In the genomic region with DNA sequence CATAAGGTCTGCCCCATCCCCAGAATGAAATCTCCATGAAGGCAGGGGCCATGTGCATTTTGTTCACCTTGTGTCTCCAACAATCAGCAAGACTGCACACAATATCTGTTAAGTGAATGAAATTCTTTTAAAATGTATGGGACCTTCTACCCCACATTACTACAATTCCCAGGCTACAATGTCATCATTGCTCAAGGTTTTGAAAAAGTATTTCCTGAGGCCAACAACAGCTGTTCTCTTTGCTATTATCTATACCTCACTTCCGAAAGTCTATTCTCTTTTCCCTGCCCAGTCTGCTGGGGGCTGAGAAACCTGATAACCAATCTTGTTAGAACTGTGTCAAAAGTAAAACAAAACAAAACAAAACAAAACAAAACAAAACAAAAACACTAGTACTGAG, we compare ENCODE assay signal across 21 cellular contexts. TPM values are rescaled to one million over a fixed set of nuclear protein-coding genes. Genes with fewer than 3 reads are reported as not detected.
DNase-seq lines count a peak whose midpoint lies in the region; ATAC-seq and TF ChIP-seq lines count a peak whose summit lies in the region.
"Had no signal": no experiment of that assay in that cellular context is flagged by ENCODE, and none has a peak within 500 bp of the region (broad histone marks: within the 10 kb centered on the region; RNA-seq: fewer than 3 reads in every experiment).

No MANE protein-coding gene starts in this region.

- H3K9me3 ChIP-seq in colonic mucosa: no peaks in the 10 kb centered on the region

- TF ChIP-seq CTCF in AG10803 (conservative IDR thresholded peaks at IDR 0.05; ENCODE audit: low read length) (no peak), choroid plexus epithelial cell (conservative IDR thresholded peaks at IDR 0.05; ENCODE audit: low read depth, low read length) (no peak), progenitor cell of endocrine pancreas (IDR thresholded peaks at IDR 0.05; ENCODE audit: unreplicated experiment) (no peak), colonic mucosa (IDR thresholded peaks at IDR 0.05) (no peak)

- DNase-seq in AG10803 (ENCODE audit: low read depth) (peak; percentile 16), LHCN-M2 (ENCODE audit: low read depth) (peak; percentile 36), choroid plexus epithelial cell (ENCODE audit: low read depth) (peak; percentile 70), progenitor cell of endocrine pancreas (ENCODE audit: low spot score, unreplicated experiment) (no peak), colonic mucosa (no peak), NCI-H774 (lab: John Stamatoyannopoulos, UW) (no peak), SK-N-DZ (ENCODE audit: low spot score) (no peak)
- DNase-seq: C1 segment of cervical spinal cord; CD4-positive, alpha-beta memory T cell; COR-L47; NCI-H1092 treated with DMSO at 0.1 percent for 48 hours; NCI-H1436 treated with DMSO at 0.1 percent for 48 hours; NCI-H1930; NCI-H2107; NCI-H524; NCI-H748 treated with DMSO at 0.1 percent for 48 hours; NK-92 treated with Interleukin-12 subunit alpha and Interleukin-12 subunit beta, amount 100 ng/mL, for 24 hours; PC-3 had no signal

- peaks cover 6% of the 10 kb centered on the region for H3K9me3 Mint-ChIP-seq in progenitor cell of endocrine pancreas (ENCODE audit: low read depth)

- ATAC-seq in GM21381 (IDR thresholded peaks at IDR 0.05; ENCODE audit: unreplicated experiment): no peak
- ATAC-seq: PC-3, SK-N-SH treated with all-trans-retinoic acid at 6 μM for 48 hours had no signal

- peak overlapping the region; percentile 71 for H3K27ac Mint-ChIP-seq in progenitor cell of endocrine pancreas
- H3K27ac Mint-ChIP-seq: CD4-positive, alpha-beta memory T cell had no signal

- H3K9ac ChIP-seq in colonic mucosa (ENCODE audit: low read depth in 2 of 2, low read length in 2 of 2): no peak overlapping the region

- no peak overlapping the region for H3K4me3 ChIP-seq in AG10803 (ENCODE audit: low read length)
- no peak overlapping the region for H3K4me3 ChIP-seq in choroid plexus epithelial cell (ENCODE audit: low read depth, low read length)
- no peak overlapping the region for H3K4me3 ChIP-seq in colonic mucosa

- no peaks in the 10 kb centered on the region for H3K27me3 Mint-ChIP-seq in progenitor cell of endocrine pancreas

- no peak overlapping the region for H3K27ac ChIP-seq in colonic mucosa
- H3K27ac ChIP-seq: HL-60 had no signal

- no peak overlapping the region for H3K4me3 Mint-ChIP-seq in progenitor cell of endocrine pancreas (ENCODE audit: low read depth)
- H3K4me3 Mint-ChIP-seq: CD4-positive, alpha-beta memory T cell had no signal

- H3K27me3 ChIP-seq in colonic mucosa: no peaks in the 10 kb centered on the region

- no peaks in the 10 kb centered on the region for H3K36me3 ChIP-seq in colonic mucosa

- intact Hi-C loops in colonic mucosa (cut with DNase I): no loop called here

- H3K4me1 Mint-ChIP-seq in progenitor cell of endocrine pancreas (ENCODE audit: low read depth): peaks cover 15% of the 10 kb centered on the region
- H3K4me1 Mint-ChIP-seq: CD4-positive, alpha-beta memory T cell had no signal

- peaks cover 11% of the 10 kb centered on the region for H3K36me3 Mint-ChIP-seq in progenitor cell of endocrine pancreas (ENCODE audit: insufficient read depth)
- H3K36me3 Mint-ChIP-seq: CD4-positive, alpha-beta memory T cell had no signal

- no peaks in the 10 kb centered on the region for H3K4me1 ChIP-seq in colonic mucosa

RNA-seq across cellular contexts. Expression of a gene that starts 29.2 kb away (rescaled TPM):
- total RNA-seq in LHCN-M2 (2014; rRNA removed): 7.4 and 7.8 TPM in 2 replicates
- 3.2 TPM for polyA plus RNA-seq in LHCN-M2 (2012)
- 22.3 and 29.3 TPM in 2 replicates for total RNA-seq in progenitor cell of endocrine pancreas
- 1 to 10 TPM in 1 of 2 donors, under 1 TPM in 1; 0.99 to 2.3 TPM for total RNA-seq in colonic mucosa
- 5.9 and 7.5 TPM in 2 replicates for polyA plus RNA-seq in SK-N-DZ (2014; cell fraction: cytosol; rRNA removed)
- polyA plus RNA-seq in SK-N-DZ (2014; cell fraction: nucleus; rRNA removed): 4.1 and 7.0 TPM in 2 replicates

Comparison
In these comparisons a context has a peak if more than half of its experiments do, and no peak if none do; other contexts are left out.
1. DNase-seq: peak in AG10803 (single experiment), LHCN-M2 (single experiment) and choroid plexus epithelial cell (single experiment); none in progenitor cell of endocrine pancreas (single experiment), colonic mucosa (single experiment), NCI-H774 (single experiment) and SK-N-DZ (single experiment).